In genomic region chr3:197555281-197556261, GRCh38 we compare ENCODE assay signal across 8 cellular contexts. TPM values are rescaled to one million over a fixed set of nuclear protein-coding genes. Genes with fewer than 3 reads are reported as not detected.
A peak's percentile ranks its signal among the peaks of the same experiment; 100 is the strongest.
DNase-seq lines count a peak whose midpoint lies in the region; ATAC-seq and TF ChIP-seq lines count a peak whose summit lies in the region.

TSS of gene BDH1 (minus strand) at chr3:197555968. CDS start at chr3:197546443, 9,525 bp downstream.

- DNase-seq in AG09309 (ENCODE audit: low read depth) (no peak), activated T-helper 1 cell treated with Interleukin-2 at 50 U/mL for 16 hours (ENCODE audit: low read depth) (peak; percentile 45), fibroblast of the aortic adventitia (ENCODE audit: low read depth) (no peak), occipital lobe (lab: John Stamatoyannopoulos, UW) (peak; percentile 31), testis (peak; percentile 54)

- H3K4me2 ChIP-seq in OCI-LY1 (ENCODE audit: low read length): peak within 1 kb of the TSS; percentile 82

- no peak for TF ChIP-seq POLR2A in testis (IDR thresholded peaks at IDR 0.05)

- H3K4me3 ChIP-seq in AG09309 (ENCODE audit: control insufficient read depth, low read depth, low read length) (peak within 1 kb of the TSS; percentile 89), OCI-LY1 (ENCODE audit: low read depth, low read length, poor library complexity, severe bottlenecking) (peak within 1 kb of the TSS; percentile 78), fibroblast of the aortic adventitia (ENCODE audit: low read depth, low read length) (peak within 1 kb of the TSS; percentile 86), testis (peak within 1 kb of the TSS; percentile 55 to 91)

- H3K9ac ChIP-seq in OCI-LY1 (ENCODE audit: low read length): peak within 1 kb of the TSS; percentile 83

- H3K9me3 ChIP-seq in OCI-LY1 (ENCODE audit: low read length) (no peaks in the 10 kb centered on the region), testis (no peaks in the 10 kb centered on the region)

- no peaks in the 10 kb centered on the region for H3K27me3 ChIP-seq in OCI-LY1 (ENCODE audit: insufficient read depth, low read length)
- H3K27me3 ChIP-seq in testis: no peaks in the 10 kb centered on the region

- WGBS in testis, 2 donors: 0% methylated on average over 3 to 59 of the region's 96 CpGs

- intact Hi-C loops in testis (cut with DNase I; ENCODE audit: low total_unique reads): no loop called here

- no peak within 1 kb of the TSS for H2AFZ ChIP-seq in OCI-LY1 (ENCODE audit: low read length)

- no peaks in the 10 kb centered on the region for H3K9me2 ChIP-seq in OCI-LY1 (ENCODE audit: low read depth, low read length)

- H3K36me3 ChIP-seq in OCI-LY1 (ENCODE audit: insufficient read depth, low read length) (peaks cover 15% of the 10 kb centered on the region; the same call in 1 of the 2 replicates), testis (ENCODE audit: low read depth, missing control alignments) (no peaks in the 10 kb centered on the region)

- peak within 1 kb of the TSS; percentile 55 for H3K27ac ChIP-seq in OCI-LY1 (ENCODE audit: low read depth, low read length, poor library complexity, severe bottlenecking)
- H3K27ac ChIP-seq in testis: peak within 1 kb of the TSS; percentile 85 to 89

- TF ChIP-seq CTCF in AG09309 (IDR thresholded peaks at IDR 0.05; ENCODE audit: control insufficient read depth, insufficient read depth, low read depth, low read length, missing control alignments) (no peak), OCI-LY1 (IDR thresholded peaks at IDR 0.05; ENCODE audit: low read length) (peak; percentile 48), fibroblast of the aortic adventitia (IDR thresholded peaks at IDR 0.05; ENCODE audit: insufficient read depth, low read length) (no peak), testis (IDR thresholded peaks at IDR 0.05) (no peak)

- 0 out of 2 replicates have a peak, but pooled peaks cover 5% of the 10 kb centered on the region for H3K79me2 ChIP-seq in OCI-LY1 (ENCODE audit: insufficient read depth, low read length)

- H3F3A ChIP-seq in OCI-LY1 (ENCODE audit: insufficient read depth, low read length): no peaks in the 10 kb centered on the region

- ATAC-seq in GM19023 (IDR thresholded peaks at IDR 0.05; ENCODE audit: unreplicated experiment) (peak; percentile 37), HG03442 (IDR thresholded peaks at IDR 0.05; ENCODE audit: unreplicated experiment) (peak; percentile 32)

- no peaks in the 10 kb centered on the region for H4K20me1 ChIP-seq in OCI-LY1 (ENCODE audit: insufficient read depth, low read length)

- peaks cover 23% of the 10 kb centered on the region for H3K4me1 ChIP-seq in OCI-LY1 (ENCODE audit: insufficient read depth, low read length, severe bottlenecking)
- no peaks in the 10 kb centered on the region for H3K4me1 ChIP-seq in testis

RNA-seq across cellular contexts. Expression of gene BDH1, which starts in this region (rescaled TPM):
- total RNA-seq in fibroblast of the aortic adventitia (ENCODE audit: low replicate concordance) (0.49 and 0.99 TPM in 2 replicates), occipital lobe (10.8 TPM), testis (10 to 100 TPM; 12.8 to 22.4 TPM)
- polyA plus RNA-seq in testis (ENCODE audit: insufficient read depth, low read depth, low replicate concordance): 14.4 TPM

Comparison
In these comparisons a context has a peak if more than half of its experiments do, and no peak if none do; other contexts are left out.
1. DNase-seq: peak in activated T-helper 1 cell treated with Interleukin-2 at 50 U/mL for 16 hours (single experiment), occipital lobe (single experiment) and testis (single experiment); none in AG09309 (single experiment) and fibroblast of the aortic adventitia (single experiment).
2. Peak in every context shown above with its lines, with median percentiles within 50 percentile points of each other: H3K4me3 ChIP-seq.